28 cellular contexts compared by ENCODE assay signal in the genomic region with DNA sequence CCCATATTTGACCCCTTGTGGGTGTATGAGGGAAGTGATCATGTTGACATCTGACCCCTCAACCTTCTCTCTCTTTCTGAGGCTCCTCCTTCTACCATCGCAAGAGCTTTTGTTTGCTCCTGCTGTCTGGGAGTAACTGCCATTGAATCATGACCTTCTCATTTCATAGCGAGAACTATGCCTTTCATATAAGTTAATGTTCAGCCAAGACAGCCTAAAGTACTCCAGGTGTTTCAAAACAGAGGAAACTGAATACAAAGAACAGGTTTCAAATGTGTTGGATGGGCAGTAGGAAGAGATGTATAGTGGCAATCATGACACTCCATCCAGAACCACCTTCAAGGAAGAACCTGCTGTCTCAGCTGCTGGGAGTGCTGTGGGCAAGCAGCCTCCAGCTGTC.
A peak's percentile ranks its signal among the peaks of the same experiment; 100 is the strongest.
DNase-seq lines count a peak whose midpoint lies in the region; ATAC-seq, FAIRE-seq and TF ChIP-seq lines count a peak whose summit lies in the region.
"Had no signal": no experiment of that assay in that cellular context is flagged by ENCODE, and none has a peak within 500 bp of the region (broad histone marks: within the 10 kb centered on the region; RNA-seq: fewer than 3 reads in every experiment).

No MANE protein-coding gene starts in this region.

- BruUV-seq in Caco-2 (replicated peaks; lab: Mats Ljungman, UMichigan), result no TSS peak

- H3K4me3 ChIP-seq in hepatocyte, result no peak overlapping the region
- no peak overlapping the region for H3K4me3 ChIP-seq in Caco-2 (ENCODE audit: low read depth, low read length)
- H3K4me3 ChIP-seq in foreskin fibroblast (ENCODE audit: low read depth in 1 of 2, low read length in 2 of 2), result no peak overlapping the region
- no peak overlapping the region for H3K4me3 ChIP-seq in neural progenitor cell
- H3K4me3 ChIP-seq: gastrocnemius medialis, GM12878, GM23338, ovary, SK-N-MC, testis had no signal

- H3K9me3 Mint-ChIP-seq in Caco-2 (ENCODE audit: unreplicated experiment), result peaks cover 10% of the 10 kb centered on the region
- peaks cover 3% of the 10 kb centered on the region for H3K9me3 Mint-ChIP-seq in neural progenitor cell
- H3K9me3 Mint-ChIP-seq: CD8-positive, alpha-beta memory T cell; GM23338; nephron; WTC11 had no signal

- no peaks in the 10 kb centered on the region for H3K36me3 ChIP-seq in hepatocyte (replicated peaks; ENCODE audit: insufficient read depth, low read depth)
- H3K36me3 ChIP-seq in Caco-2 (ENCODE audit: control insufficient read depth, insufficient read depth, low read length), result no peaks in the 10 kb centered on the region
- no peaks in the 10 kb centered on the region for H3K36me3 ChIP-seq in neural progenitor cell
- H3K36me3 ChIP-seq: gastrocnemius medialis, ovary had no signal

- H3K27me3 ChIP-seq in hepatocyte (no peaks in the 10 kb centered on the region), Caco-2 (replicated peaks; ENCODE audit: control insufficient read depth, insufficient read depth, low read length) (no peaks in the 10 kb centered on the region), neural progenitor cell (no peaks in the 10 kb centered on the region)
- H3K27me3 ChIP-seq: gastrocnemius medialis, ovary, testis had no signal

- peak overlapping the region; percentile 2 for H3K27ac ChIP-seq in hepatocyte
- H3K27ac ChIP-seq in neural progenitor cell, result no peak overlapping the region
- H3K27ac ChIP-seq: gastrocnemius medialis, HL-60, ovary, SK-N-MC, testis had no signal

- peaks cover 14% of the 10 kb centered on the region for H3K4me1 Mint-ChIP-seq in Caco-2 (ENCODE audit: low read depth, unreplicated experiment)
- H3K4me1 Mint-ChIP-seq in neural progenitor cell, result no peaks in the 10 kb centered on the region
- H3K4me1 Mint-ChIP-seq: GM23338, nephron, WTC11 had no signal

- peaks cover 12% of the 10 kb centered on the region for H3K4me1 ChIP-seq in hepatocyte (ENCODE audit: insufficient read depth)
- H3K4me1 ChIP-seq in Caco-2, result 0 out of 2 replicates have a peak, but pooled peaks cover 8% of the 10 kb centered on the region
- no peaks in the 10 kb centered on the region for H3K4me1 ChIP-seq in neural progenitor cell
- H3K4me1 ChIP-seq: gastrocnemius medialis, testis had no signal

- H4K20me1 ChIP-seq in hepatocyte (ENCODE audit: insufficient read depth, poor library complexity, severe bottlenecking) (no peaks in the 10 kb centered on the region), neural progenitor cell (ENCODE audit: low read depth) (no peaks in the 10 kb centered on the region)

- H3K27me3 Mint-ChIP-seq in Caco-2 (ENCODE audit: insufficient read depth, unreplicated experiment), result no peaks in the 10 kb centered on the region
- H3K27me3 Mint-ChIP-seq in neural progenitor cell (ENCODE audit: insufficient read depth, low read depth), result peaks cover 2% of the 10 kb centered on the region

- H3K4me2 ChIP-seq in hepatocyte (no peak overlapping the region), neural progenitor cell (no peak overlapping the region)
- H3K4me2 ChIP-seq: GM23338 had no signal

- H3K4me3 Mint-ChIP-seq in Caco-2 (ENCODE audit: unreplicated experiment), result no peak overlapping the region
- H3K4me3 Mint-ChIP-seq in neural progenitor cell, result no peak overlapping the region
- H3K4me3 Mint-ChIP-seq: CD8-positive, alpha-beta memory T cell; GM23338; nephron; WTC11 had no signal

- no peaks in the 10 kb centered on the region for H3F3A ChIP-seq in neural progenitor cell (ENCODE audit: low read depth)

- DNase-seq in DMS53 (lab: John Stamatoyannopoulos, UW) (peak; percentile 54), GM18507 (ENCODE audit: extremely low spot score, insufficient read length, low read depth) (no peak), hepatocyte (ENCODE audit: low spot score) (no peak), Caco-2 (no peak), foreskin fibroblast (no peak), neural progenitor cell (ENCODE audit: low spot score) (no peak), NCI-H446 (lab: John Stamatoyannopoulos, UW) (no peak)
- DNase-seq: activated gamma-delta T cell; CD8-positive, alpha-beta memory T cell; DMS 273 treated with DMSO at 0.1 percent for 48 hours; gastrocnemius medialis; KG1; left cardiac atrium; MM.1S; NCI-H1105 treated with DMSO at 0.1 percent for 48 hours; NCI-H1930; NCI-H526; ovary; retina; stimulated activated naive CD4-positive, alpha-beta T cell; testis had no signal

- H3K36me3 Mint-ChIP-seq in Caco-2 (ENCODE audit: insufficient read depth, unreplicated experiment), result no peaks in the 10 kb centered on the region
- no peaks in the 10 kb centered on the region for H3K36me3 Mint-ChIP-seq in neural progenitor cell
- H3K36me3 Mint-ChIP-seq: CD8-positive, alpha-beta memory T cell; WTC11 had no signal

- no peak overlapping the region for H3K9ac ChIP-seq in neural progenitor cell

- H3K27ac Mint-ChIP-seq in Caco-2 (ENCODE audit: unreplicated experiment) (no peak overlapping the region), neural progenitor cell (no peak overlapping the region)
- H3K27ac Mint-ChIP-seq: CD8-positive, alpha-beta memory T cell; GM23338; nephron; WTC11 had no signal

- peak; percentile 50 for FAIRE-seq in GM18507 (lab: Jason Lieb, UNC)
- FAIRE-seq: GM12878 had no signal

- CTCF ChIA-PET in Caco-2 (lab: Charles Lee), result no interaction called here

- peak; percentile 46 for ATAC-seq in HG03354 (IDR thresholded peaks at IDR 0.05; ENCODE audit: poor library complexity, severe bottlenecking, unreplicated experiment)
- ATAC-seq: gastrocnemius medialis, GM23338, left cardiac atrium, WTC11 had no signal

- POLR2A ChIA-PET in Caco-2 (lab: Charles Lee), result no interaction called here

- no peak overlapping the region for H2AFZ ChIP-seq in hepatocyte
- no peak overlapping the region for H2AFZ ChIP-seq in neural progenitor cell (replicated peaks)
- H2AFZ ChIP-seq: GM23338 had no signal

- no peaks in the 10 kb centered on the region for H3K9me2 ChIP-seq in hepatocyte (replicated peaks; ENCODE audit: insufficient read depth)

- TF ChIP-seq CTCF in hepatocyte (IDR thresholded peaks at IDR 0.05; ENCODE audit: poor library complexity) (no peak), Caco-2 (IDR thresholded peaks at IDR 0.05; ENCODE audit: insufficient read depth in 1 of 2, low read depth in 1 of 2, low read length in 1 of 2, severe bottlenecking in 1 of 2, unreplicated experiment in 1 of 2) (no peak), foreskin fibroblast (IDR thresholded peaks at IDR 0.05; ENCODE audit: low read depth, low read length) (no peak), neural progenitor cell (IDR thresholded peaks at IDR 0.05) (no peak)

- intact Hi-C loops in Caco-2 (cut with micrococcal nuclease; ENCODE audit: unreplicated experiment), result no loop called here

- 64% methylated on average over 2 of the region's 2 CpGs for WGBS in hepatocyte (ENCODE audit: low lambda C conversion rate, missing lambda C conversion rate)

- H3K79me2 ChIP-seq in hepatocyte (no peaks in the 10 kb centered on the region), neural progenitor cell (ENCODE audit: low read depth) (no peaks in the 10 kb centered on the region)

- H3K9me3 ChIP-seq in hepatocyte (ENCODE audit: low read depth) (no peaks in the 10 kb centered on the region), Caco-2 (no peaks in the 10 kb centered on the region), neural progenitor cell (ENCODE audit: low read depth) (no peaks in the 10 kb centered on the region)
- H3K9me3 ChIP-seq: gastrocnemius medialis, ovary, testis had no signal
